Comparison of ENCODE assay signal across 8 cellular contexts in the genomic region with DNA sequence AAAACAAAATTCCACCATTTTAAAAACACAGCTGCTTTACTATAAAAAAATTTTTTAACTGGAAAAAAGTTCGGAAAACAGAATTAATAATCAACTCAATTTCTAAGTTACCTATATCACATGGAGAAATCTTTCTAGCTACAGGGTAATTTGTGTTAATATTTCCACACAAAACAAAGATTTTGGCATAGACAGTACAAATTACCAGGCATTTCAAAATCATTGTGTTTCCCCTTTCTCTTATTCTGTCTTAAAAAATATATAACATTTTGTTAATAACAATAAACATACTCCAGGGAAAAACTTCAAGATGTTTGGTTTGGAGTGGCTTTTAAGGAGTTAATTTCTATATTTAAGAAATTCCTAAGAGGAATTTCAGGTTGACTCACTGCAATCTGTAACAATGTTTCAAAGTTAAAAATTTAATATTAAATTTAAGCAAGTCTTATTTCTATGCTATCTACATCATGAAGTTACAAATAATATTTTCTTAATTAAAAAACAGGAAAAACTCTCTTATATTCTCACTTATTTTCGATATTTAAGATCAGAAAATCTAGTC.
DNase-seq lines count a peak whose midpoint lies in the region; ATAC-seq, FAIRE-seq and TF ChIP-seq lines count a peak whose summit lies in the region.

No MANE protein-coding gene starts in this region.

- dilution Hi-C loops in endothelial cell of umbilical vein (cut with MboI; ENCODE audit: extremely low pct_ligation_motif_present, low sequenced_read_pairs): no loop called here

- H3K4me2 ChIP-seq in endothelial cell of umbilical vein (ENCODE audit: insufficient read depth, low read length): peak overlapping the region; percentile 98

- H3K27ac Mint-ChIP-seq in Calu3 (ENCODE audit: unreplicated experiment): peak overlapping the region; percentile 64

- H3K4me3 Mint-ChIP-seq in Calu3 (ENCODE audit: low read depth, unreplicated experiment): peak overlapping the region; percentile 93

- BruUV-seq in Calu3 (replicated peaks; lab: Mats Ljungman, UMichigan) (TSS peak; percentile 78), Panc1 (replicated peaks; lab: Mats Ljungman, UMichigan) (TSS peak; percentile 98), endothelial cell of umbilical vein (replicated peaks; lab: Mats Ljungman, UMichigan) (TSS peak; percentile 19)

- H3K4me1 Mint-ChIP-seq in Calu3 (ENCODE audit: low read depth, unreplicated experiment): peaks cover 32% of the 10 kb centered on the region

- TF ChIP-seq POLR2A in endothelial cell of umbilical vein (IDR thresholded peaks at IDR 0.05; ENCODE audit: low read depth, low read length): no peak

- in situ Hi-C loops in Panc1 (cut with HindIII; ENCODE audit: low pct_unique_long_range_greater_than_20kb, low sequenced_read_pairs): no loop called here
- in situ Hi-C loops in GM13977 (cut with MboI; ENCODE audit: low pct_unique_long_range_greater_than_20kb, low sequenced_read_pairs, unreplicated experiment): no loop called here

- H3K9me1 ChIP-seq in endothelial cell of umbilical vein (replicated peaks; ENCODE audit: control insufficient read depth, extremely low read depth, insufficient read depth, low read length): no peaks in the 10 kb centered on the region

- peaks cover 65% of the 10 kb centered on the region for H3K36me3 Mint-ChIP-seq in Calu3 (ENCODE audit: insufficient read depth, unreplicated experiment)

- intact Hi-C loops in Calu3 (cut with micrococcal nuclease; ENCODE audit: unreplicated experiment): loop anchor here (2.0 to 10.0 kb wide), 5 partner anchors 29 to 363 kb away; partner anchors contain the start of gene REEP3
- intact Hi-C loops in Panc1 (cut with micrococcal nuclease; ENCODE audit: unreplicated experiment): loop anchor here (5.0 to 10.0 kb wide), 2 partner anchors 48 to 199 kb away; partner anchors contain the start of gene JMJD1C
- intact Hi-C loops in endothelial cell of umbilical vein (cut with micrococcal nuclease): loop anchor here (2.0 to 5.0 kb wide), 3 partner anchors 25 to 502 kb away; no protein-coding TSS in a partner anchor
- intact Hi-C loops in pancreas (cut with DNase I): no loop called here

- peak overlapping the region; percentile 77 to 91 for H3K4me3 ChIP-seq in Panc1 (ENCODE audit: low read depth in 2 of 2, low read length in 2 of 2)
- peak overlapping the region; percentile 75 to 99 (median 85) for H3K4me3 ChIP-seq in endothelial cell of umbilical vein (replicated peaks in 1 of 3; ENCODE audit: insufficient read depth in 1 of 3, low read depth in 1 of 3, low read length in 3 of 3)
- peak overlapping the region; percentile 26 to 56 (median 37) for H3K4me3 ChIP-seq in pancreas

- H3K9me3 Mint-ChIP-seq in Calu3 (ENCODE audit: low read depth, unreplicated experiment): no peaks in the 10 kb centered on the region

- CTCF ChIA-PET in Calu3 (lab: Charles Lee): interaction anchor here (0.6 to 1.0 kb wide), 2 partner anchors 11 to 256 kb away, joined by 3 to 8 read pairs; no protein-coding TSS in a partner anchor
- CTCF ChIA-PET in Panc1 (lab: Charles Lee): no interaction called here
- CTCF ChIA-PET in endothelial cell of umbilical vein (lab: Charles Lee): interaction anchor here (0.6 to 4.2 kb wide), 9 partner anchors 7 to 538 kb away, joined by 3 to 27 read pairs (median 3); no protein-coding TSS in a partner anchor

- H3K36me3 ChIP-seq in Panc1 (ENCODE audit: control insufficient read depth, insufficient read depth, low read length): no peaks in the 10 kb centered on the region
- peaks cover 0 to 7% of the 10 kb centered on the region in 2 experiments for H3K36me3 ChIP-seq in endothelial cell of umbilical vein (ENCODE audit: control insufficient read depth in 2 of 2, extremely low read depth in 1 of 2, insufficient read depth in 2 of 2, low read length in 2 of 2)
- peaks cover 0 to 6% (median 0%) of the 10 kb centered on the region in 3 donors for H3K36me3 ChIP-seq in pancreas

- H2AFZ ChIP-seq in endothelial cell of umbilical vein (ENCODE audit: low read depth, low read length): no peak overlapping the region

- 4 to 5% methylated on average over 2 of the region's 2 CpGs for WGBS in pancreas, 2 donors

- H3K4me1 ChIP-seq in Panc1 (ENCODE audit: control insufficient read depth, insufficient read depth, low read length) (peaks cover 30% of the 10 kb centered on the region), endothelial cell of umbilical vein (ENCODE audit: control insufficient read depth, extremely low read depth, insufficient read depth, low read length) (peaks cover 30% of the 10 kb centered on the region), pancreas (peaks cover 12 to 35% (median 13%) of the 10 kb centered on the region in 3 donors)

- FAIRE-seq in endothelial cell of umbilical vein (lab: Jason Lieb, UNC) (no peak), pancreas (lab: Jason Lieb, UNC) (peak; percentile 87)

- DNase-seq in Calu3 (no peak), Panc1 (ENCODE audit: low read depth, low spot score) (no peak), endothelial cell of umbilical vein (ENCODE audit: low read depth, low spot score) (no peak), pancreas (no peak), mesenteric fat pad (ENCODE audit: low spot score) (no peak), GM13977 (ENCODE audit: low spot score) (no peak)

- ATAC-seq in Panc1 (no peak), pancreas (no peak), HG03139 (IDR thresholded peaks at IDR 0.05; ENCODE audit: unreplicated experiment) (no peak), GM18867 (IDR thresholded peaks at IDR 0.05; ENCODE audit: unreplicated experiment) (no peak)

- POLR2A ChIA-PET in Panc1 (lab: Charles Lee) (no interaction called here), endothelial cell of umbilical vein (lab: Charles Lee) (interaction anchor here (0.6 kb wide), 1 partner anchor 256 kb away, joined by 6 read pairs; no protein-coding TSS in a partner anchor)

- no peaks in the 10 kb centered on the region for H3K27me3 ChIP-seq in Panc1 (ENCODE audit: control insufficient read depth, insufficient read depth, low read length)
- H3K27me3 ChIP-seq in endothelial cell of umbilical vein (ENCODE audit: control insufficient read depth in 2 of 2, insufficient read depth in 2 of 2, low read length in 2 of 2): no peaks in the 10 kb centered on the region
- H3K27me3 ChIP-seq in pancreas: no peaks in the 10 kb centered on the region

- H3K9ac ChIP-seq in endothelial cell of umbilical vein (replicated peaks; ENCODE audit: extremely low read depth, insufficient read depth, low read length): peak overlapping the region; percentile 100

- TF ChIP-seq CTCF in Calu3 (IDR thresholded peaks at IDR 0.05; ENCODE audit: unreplicated experiment): no peak
- no peak for TF ChIP-seq CTCF in Panc1 (IDR thresholded peaks at IDR 0.05)
- TF ChIP-seq CTCF in endothelial cell of umbilical vein (IDR thresholded peaks at IDR 0.05; ENCODE audit: extremely low read depth in 1 of 2, insufficient read depth in 1 of 2, low read depth in 1 of 2, low read length in 2 of 2): no peak
- no peak for TF ChIP-seq CTCF in pancreas (IDR thresholded peaks at IDR 0.05)
- no peak for TF ChIP-seq CTCF in GM13977 (IDR thresholded peaks at IDR 0.05; ENCODE audit: extremely low read depth, insufficient read depth, missing control alignments)

- no peaks in the 10 kb centered on the region for H3K27me3 Mint-ChIP-seq in Calu3 (ENCODE audit: unreplicated experiment)

- H3K9me3 ChIP-seq in Panc1 (ENCODE audit: control insufficient read depth, insufficient read depth, low read depth, low read length) (no peaks in the 10 kb centered on the region), endothelial cell of umbilical vein (replicated peaks; ENCODE audit: control insufficient read depth, insufficient read depth, low read length) (no peaks in the 10 kb centered on the region), pancreas (no peaks in the 10 kb centered on the region)

- H3K27ac ChIP-seq in Panc1 (ENCODE audit: low read length): peak overlapping the region; percentile 95
- H3K27ac ChIP-seq in endothelial cell of umbilical vein (ENCODE audit: insufficient read depth, low read depth, low read length): peak overlapping the region; percentile 92
- H3K27ac ChIP-seq in pancreas: peak overlapping the region in 3 of 4 donors; percentile 35 to 99 (median 97)

- peaks cover 89% of the 10 kb centered on the region for H3K79me2 ChIP-seq in endothelial cell of umbilical vein (ENCODE audit: control insufficient read depth, insufficient read depth, low read length)

- peaks cover 9% of the 10 kb centered on the region for H4K20me1 ChIP-seq in endothelial cell of umbilical vein (replicated peaks; ENCODE audit: control insufficient read depth, extremely low read depth, insufficient read depth, low read length)

TF ChIP-seq in endothelial cell of umbilical vein, 7 proteins besides CTCF, POLR2A, EP300 and RAD21:
- peak; percentile 6 for TF ChIP-seq GATA2 (IDR thresholded peaks at IDR 0.05; ENCODE audit: insufficient read depth, insufficient read length, low read depth, low read length)
- TF ChIP-seq EZH2 (IDR thresholded peaks at IDR 0.05; ENCODE audit: borderline replicate concordance, low read depth, low read length, severe bottlenecking): no peak
- TF ChIP-seq MAX (IDR thresholded peaks at IDR 0.05; ENCODE audit: insufficient read depth, insufficient read length): no peak
- no peak for TF ChIP-seq FOS (IDR thresholded peaks at IDR 0.05; ENCODE audit: borderline replicate concordance, insufficient read depth, low read length)
- no peak for TF ChIP-seq JUN (IDR thresholded peaks at IDR 0.05; ENCODE audit: borderline replicate concordance, insufficient read depth, insufficient read length, low read depth)
- TF ChIP-seq POLR2AphosphoS5 (IDR thresholded peaks at IDR 0.05; ENCODE audit: insufficient read depth, low read depth, low read length): no peak
- TF ChIP-seq MYC (IDR thresholded peaks at IDR 0.05; ENCODE audit: low read depth, low read length): no peak

Comparison
In these comparisons a context has a peak if more than half of its experiments do, and no peak if none do; other contexts are left out.
1. intact Hi-C loops: an anchor here in Calu3 (2.0 to 10.0 kb wide), Panc1 (5.0 to 10.0 kb wide) and endothelial cell of umbilical vein (2.0 to 5.0 kb wide); none called in pancreas.